Comparison of ENCODE assay signal across 1 cellular context in genomic region chr6:131825946-131826345, GRCh38.
A peak's percentile ranks its signal among the peaks of the same experiment; 100 is the strongest.
TF ChIP-seq lines count a peak whose summit lies in the region.

No MANE protein-coding gene starts in this region.

TF ChIP-seq in HepG2, 621 proteins besides CTCF, POLR2A, EP300 and RAD21 (continued from another document and continues in another):
- TF ChIP-seq HMGXB3 (CRISPR knock-in tag; IDR thresholded peaks at IDR 0.05; ENCODE audit: borderline replicate concordance) (peak; percentile 65; the same call in 1 of the 2 replicates), ZNF616 (CRISPR knock-in tag; IDR thresholded peaks at IDR 0.05; ENCODE audit: low read depth) (no peak), HDAC1 (CRISPR knock-in tag; IDR thresholded peaks at IDR 0.05) (peak; percentile 52), ZNF274 (CRISPR knock-in tag; IDR thresholded peaks at IDR 0.05) (no peak), FOSL2 (CRISPR knock-in tag; IDR thresholded peaks at IDR 0.05) (peak; percentile 61), ZNF710 (CRISPR knock-in tag; IDR thresholded peaks at IDR 0.05; ENCODE audit: borderline replicate concordance) (peak; percentile 66; the same call in 1 of the 2 replicates), MEF2D (CRISPR knock-in tag; IDR thresholded peaks at IDR 0.05) (peak; percentile 46; the same call in 1 of the 2 replicates), MIER2 (CRISPR knock-in tag; IDR thresholded peaks at IDR 0.05) (peak; percentile 69; the same call in 1 of the 2 replicates), ZNF557 (CRISPR knock-in tag; IDR thresholded peaks at IDR 0.05) (0 out of 2 replicates have a peak, but pooled peaks have one; percentile 48), SMARCC2 (IDR thresholded peaks at IDR 0.05) (no peak), NCOA2 (CRISPR knock-in tag; IDR thresholded peaks at IDR 0.05) (peak; percentile 82), ZNF574 (CRISPR knock-in tag; IDR thresholded peaks at IDR 0.05) (no peak), IKZF5 (CRISPR knock-in tag; IDR thresholded peaks at IDR 0.05) (peak; percentile 46; the same call in 1 of the 2 replicates), KLF16 (CRISPR knock-in tag; IDR thresholded peaks at IDR 0.05) (peak in 1 of 2 experiments; percentile 52; a peak in 1 of 4 replicates), GATA4 (IDR thresholded peaks at IDR 0.05; ENCODE audit: borderline replicate concordance, low read depth) (peak; percentile 23; the same call in 1 of the 2 replicates), ZSCAN22 (CRISPR knock-in tag; IDR thresholded peaks at IDR 0.05) (no peak), NFKB2 (CRISPR knock-in tag; IDR thresholded peaks at IDR 0.05; ENCODE audit: borderline replicate concordance) (no peak), ZBTB2 (CRISPR knock-in tag; IDR thresholded peaks at IDR 0.05; ENCODE audit: low read depth) (no peak), ZIK1 (CRISPR knock-in tag; IDR thresholded peaks at IDR 0.05; ENCODE audit: borderline replicate concordance, low read depth) (no peak), ZXDC (CRISPR knock-in tag; IDR thresholded peaks at IDR 0.05) (no peak), ZFP91 (CRISPR knock-in tag; IDR thresholded peaks at IDR 0.05; ENCODE audit: borderline replicate concordance) (no peak), MLX (CRISPR knock-in tag; IDR thresholded peaks at IDR 0.05) (no peak; the same call in 1 of the 2 replicates), HCFC1 (IDR thresholded peaks at IDR 0.05; ENCODE audit: low read depth, low read length) (no peak), SIX4 (CRISPR knock-in tag; IDR thresholded peaks at IDR 0.05) (peak; percentile 94), HNRNPLL (IDR thresholded peaks at IDR 0.05; ENCODE audit: low read depth, low read length, poor library complexity, severe bottlenecking) (no peak), NR2C2 (CRISPR knock-in tag; IDR thresholded peaks at IDR 0.05; ENCODE audit: borderline replicate concordance) (peak; percentile 97), ZNF264 (CRISPR knock-in tag; IDR thresholded peaks at IDR 0.05) (0 out of 2 replicates have a peak, but pooled peaks have one; percentile 77), CEBPB (IDR thresholded peaks at IDR 0.05; ENCODE audit: borderline replicate concordance, low read depth, low read length) (peak; percentile 87), EED (CRISPR knock-in tag; IDR thresholded peaks at IDR 0.05) (no peak), ZNF503 (CRISPR knock-in tag; IDR thresholded peaks at IDR 0.05) (peak; percentile 59; the same call in 1 of the 2 replicates), EEA1 (CRISPR knock-in tag; IDR thresholded peaks at IDR 0.05; ENCODE audit: borderline replicate concordance) (no peak), ZNF207 (IDR thresholded peaks at IDR 0.05; ENCODE audit: borderline replicate concordance) (no peak), PREB (CRISPR knock-in tag; IDR thresholded peaks at IDR 0.05) (no peak), SOX5 (CRISPR knock-in tag; IDR thresholded peaks at IDR 0.05; ENCODE audit: borderline replicate concordance) (peak; percentile 79), RFX1 (IDR thresholded peaks at IDR 0.05) (peak; percentile 6; the same call in 1 of the 2 replicates), PPARG (CRISPR knock-in tag; conservative IDR thresholded peaks at IDR 0.05) (peak; percentile 86), GATAD1 (CRISPR knock-in tag; IDR thresholded peaks at IDR 0.05) (peak; percentile 45; the same call in 1 of the 2 replicates), SALL2 (CRISPR knock-in tag; IDR thresholded peaks at IDR 0.05) (no peak), ZNF703 (CRISPR knock-in tag; IDR thresholded peaks at IDR 0.05; ENCODE audit: borderline replicate concordance) (no peak), ZNF552 (CRISPR knock-in tag; IDR thresholded peaks at IDR 0.05; ENCODE audit: borderline replicate concordance) (no peak), GTF2F1 (IDR thresholded peaks at IDR 0.05; ENCODE audit: low read length) (no peak), ZNF850 (CRISPR knock-in tag; conservative IDR thresholded peaks at IDR 0.05) (no peak), ZSCAN31 (CRISPR knock-in tag; IDR thresholded peaks at IDR 0.05; ENCODE audit: low read depth) (no peak)
